Comparison of ENCODE assay signal across 8 cellular contexts in the genomic region with DNA sequence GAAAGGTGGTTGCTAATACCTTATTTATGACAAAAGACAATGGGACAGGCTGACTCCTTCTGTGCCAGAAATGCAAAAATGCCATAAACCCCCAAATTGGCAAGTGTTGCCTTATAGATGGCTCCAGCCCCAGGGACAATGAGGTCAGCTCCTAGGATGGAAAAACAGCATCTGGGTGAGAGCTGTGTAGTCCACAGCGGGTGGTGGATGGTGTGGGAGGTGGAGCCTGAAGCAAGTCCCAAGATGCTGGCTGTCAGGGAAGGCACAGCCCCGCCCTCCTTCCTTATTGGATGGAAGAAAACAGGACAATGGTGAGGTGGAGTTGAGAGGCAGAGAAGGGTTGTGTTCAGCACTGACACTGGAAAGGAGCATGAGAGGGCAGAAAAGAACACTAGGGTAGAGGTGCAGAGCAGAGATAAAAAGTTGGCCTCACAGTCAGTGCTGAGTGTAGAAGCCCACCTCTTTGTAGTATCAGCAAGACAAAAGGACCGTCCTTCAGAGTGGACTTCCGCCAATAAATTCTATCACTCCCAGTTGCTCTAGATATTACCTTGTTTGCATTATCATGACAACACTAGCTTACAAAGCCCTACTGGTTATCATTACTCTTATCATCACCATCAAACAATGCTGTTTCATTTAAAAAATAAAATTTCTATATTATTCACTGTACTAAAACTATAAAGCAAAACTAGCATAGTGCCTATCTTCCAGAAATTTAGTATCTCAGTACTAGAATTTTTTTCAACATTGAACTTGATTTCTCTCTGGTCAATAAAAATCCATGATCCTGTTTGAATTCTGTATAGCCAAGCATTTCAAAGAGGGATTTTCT. TPM values are rescaled to one million over a fixed set of nuclear protein-coding genes. Genes with fewer than 3 reads are reported as not detected.
DNase-seq lines count a peak whose midpoint lies in the region; ATAC-seq and TF ChIP-seq lines count a peak whose summit lies in the region.

No MANE protein-coding gene starts in this region.

- peak overlapping the region; percentile 87 for H3K27ac Mint-ChIP-seq in T-helper 2 cell treated with Interferon-gamma antibody and Interleukin-4, amounts not matched to agents 5 μg/mL and 100 μg/mL, for 36 hours
- peak overlapping the region; percentile 60 for H3K27ac Mint-ChIP-seq in WTC11

- POLR2A ChIA-PET in WTC11 (lab: Charles Lee) = interaction anchor here (1.0 kb wide), 1 partner anchor 59 kb away, joined by 3 read pairs; no protein-coding TSS in a partner anchor

- H3K9me3 Mint-ChIP-seq in T-helper 2 cell treated with Interferon-gamma antibody and Interleukin-4, amounts not matched to agents 5 μg/mL and 100 μg/mL, for 36 hours = no peaks in the 10 kb centered on the region
- H3K9me3 Mint-ChIP-seq in WTC11 = no peaks in the 10 kb centered on the region

- no peaks in the 10 kb centered on the region for H3K27me3 ChIP-seq in parathyroid adenoma (ENCODE audit: control insufficient read depth, insufficient read depth, low read length)

- H3K4me1 ChIP-seq in parathyroid adenoma = no peaks in the 10 kb centered on the region

- H3K36me3 ChIP-seq in parathyroid adenoma (ENCODE audit: control insufficient read depth, insufficient read depth, low read length) = no peaks in the 10 kb centered on the region

- peaks cover 35% of the 10 kb centered on the region for H3K4me1 Mint-ChIP-seq in T-helper 2 cell treated with Interferon-gamma antibody and Interleukin-4, amounts not matched to agents 5 μg/mL and 100 μg/mL, for 36 hours (ENCODE audit: low read depth)
- peaks cover 27% of the 10 kb centered on the region for H3K4me1 Mint-ChIP-seq in WTC11

- H3K27ac ChIP-seq in parathyroid adenoma = peak overlapping the region; percentile 79

- peak overlapping the region; percentile 41 for H3K4me3 Mint-ChIP-seq in T-helper 2 cell treated with Interferon-gamma antibody and Interleukin-4, amounts not matched to agents 5 μg/mL and 100 μg/mL, for 36 hours
- H3K4me3 Mint-ChIP-seq in WTC11 = no peak overlapping the region

- CTCF ChIA-PET in WTC11 (lab: Charles Lee) = interaction anchor here (0.6 to 1.0 kb wide), 2 partner anchors 62 to 123 kb away, joined by 3 to 9 read pairs; no protein-coding TSS in a partner anchor

- no peak for TF ChIP-seq CTCF in WTC11 (IDR thresholded peaks at IDR 0.05)
- no peak for TF ChIP-seq CTCF in foreskin fibroblast (IDR thresholded peaks at IDR 0.05; ENCODE audit: low read depth, low read length)
- TF ChIP-seq CTCF in parathyroid adenoma (IDR thresholded peaks at IDR 0.05) = no peak
- TF ChIP-seq CTCF in GM20000 (IDR thresholded peaks at IDR 0.05; ENCODE audit: extremely low read depth, missing control alignments) = no peak

- no peak for DNase-seq in T-helper 2 cell treated with Interferon-gamma antibody and Interleukin-4, amounts not matched to agents 5 μg/mL and 100 μg/mL, for 36 hours (ENCODE audit: low spot score)
- no peak for DNase-seq in T-helper 2 cell
- DNase-seq in NCI-H2081 (lab: John Stamatoyannopoulos, UW) = peak; percentile 86 to 90
- DNase-seq in WTC11 (ENCODE audit: low spot score) = peak; percentile 86
- peak; percentile 62 to 83 for DNase-seq in foreskin fibroblast
- DNase-seq in GM20000 (ENCODE audit: low spot score) = no peak

- no peaks in the 10 kb centered on the region for H3K27me3 Mint-ChIP-seq in T-helper 2 cell treated with Interferon-gamma antibody and Interleukin-4, amounts not matched to agents 5 μg/mL and 100 μg/mL, for 36 hours (ENCODE audit: low read depth)
- no peaks in the 10 kb centered on the region for H3K27me3 Mint-ChIP-seq in WTC11 (ENCODE audit: low read depth)

- peak; percentile 75 for ATAC-seq in WTC11
- no peak for ATAC-seq in HG03571 (IDR thresholded peaks at IDR 0.05; ENCODE audit: unreplicated experiment)

- peak overlapping the region in 1 of 2 donors; percentile 1 for H3K4me3 ChIP-seq in foreskin fibroblast (ENCODE audit: low read depth in 1 of 2, low read length in 2 of 2)
- peak overlapping the region; percentile 14 for H3K4me3 ChIP-seq in parathyroid adenoma (ENCODE audit: low read depth, low read length)

- peaks cover 4% of the 10 kb centered on the region for H3K36me3 Mint-ChIP-seq in T-helper 2 cell treated with Interferon-gamma antibody and Interleukin-4, amounts not matched to agents 5 μg/mL and 100 μg/mL, for 36 hours (ENCODE audit: low read depth)
- peaks cover 2% of the 10 kb centered on the region for H3K36me3 Mint-ChIP-seq in WTC11

- H3K4me2 ChIP-seq in parathyroid adenoma (ENCODE audit: low read length) = peak overlapping the region; percentile 34

- no peak overlapping the region for H2AFZ ChIP-seq in parathyroid adenoma

- no peaks in the 10 kb centered on the region for H3K9me3 ChIP-seq in parathyroid adenoma (ENCODE audit: control insufficient read depth, low read length)

- H3K9ac ChIP-seq in parathyroid adenoma = no peak overlapping the region

- H3K79me2 ChIP-seq in parathyroid adenoma = no peaks in the 10 kb centered on the region

TF ChIP-seq in WTC11, 78 proteins besides CTCF, POLR2A, EP300 and RAD21 (continues in another document):
- TF ChIP-seq, protein P1, sequence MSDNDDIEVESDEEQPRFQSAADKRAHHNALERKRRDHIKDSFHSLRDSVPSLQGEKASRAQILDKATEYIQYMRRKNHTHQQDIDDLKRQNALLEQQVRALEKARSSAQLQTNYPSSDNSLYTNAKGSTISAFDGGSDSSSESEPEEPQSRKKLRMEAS (CRISPR knock-in tag; IDR thresholded peaks at IDR 0.05) = no peak
- TF ChIP-seq NFYB (CRISPR knock-in tag; conservative IDR thresholded peaks at IDR 0.05; ENCODE audit: low read depth) = peak; percentile 56
- TF ChIP-seq, protein P2, sequence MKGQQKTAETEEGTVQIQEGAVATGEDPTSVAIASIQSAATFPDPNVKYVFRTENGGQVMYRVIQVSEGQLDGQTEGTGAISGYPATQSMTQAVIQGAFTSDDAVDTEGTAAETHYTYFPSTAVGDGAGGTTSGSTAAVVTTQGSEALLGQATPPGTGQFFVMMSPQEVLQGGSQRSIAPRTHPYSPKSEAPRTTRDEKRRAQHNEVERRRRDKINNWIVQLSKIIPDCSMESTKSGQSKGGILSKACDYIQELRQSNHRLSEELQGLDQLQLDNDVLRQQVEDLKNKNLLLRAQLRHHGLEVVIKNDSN (CRISPR knock-in tag; IDR thresholded peaks at IDR 0.05) = no peak
- TF ChIP-seq, protein P3, sequence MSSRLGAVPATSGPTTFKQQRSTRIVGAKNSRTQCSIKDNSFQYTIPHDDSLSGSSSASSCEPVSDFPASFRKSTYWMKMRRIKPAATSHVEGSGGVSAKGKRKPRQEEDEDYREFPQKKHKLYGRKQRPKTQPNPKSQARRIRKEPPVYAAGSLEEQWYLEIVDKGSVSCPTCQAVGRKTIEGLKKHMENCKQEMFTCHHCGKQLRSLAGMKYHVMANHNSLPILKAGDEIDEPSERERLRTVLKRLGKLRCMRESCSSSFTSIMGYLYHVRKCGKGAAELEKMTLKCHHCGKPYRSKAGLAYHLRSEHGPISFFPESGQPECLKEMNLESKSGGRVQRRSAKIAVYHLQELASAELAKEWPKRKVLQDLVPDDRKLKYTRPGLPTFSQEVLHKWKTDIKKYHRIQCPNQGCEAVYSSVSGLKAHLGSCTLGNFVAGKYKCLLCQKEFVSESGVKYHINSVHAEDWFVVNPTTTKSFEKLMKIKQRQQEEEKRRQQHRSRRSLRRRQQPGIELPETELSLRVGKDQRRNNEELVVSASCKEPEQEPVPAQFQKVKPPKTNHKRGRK (CRISPR knock-in tag; IDR thresholded peaks at IDR 0.05; ENCODE audit: borderline replicate concordance) = no peak
- TF ChIP-seq, protein P4, sequence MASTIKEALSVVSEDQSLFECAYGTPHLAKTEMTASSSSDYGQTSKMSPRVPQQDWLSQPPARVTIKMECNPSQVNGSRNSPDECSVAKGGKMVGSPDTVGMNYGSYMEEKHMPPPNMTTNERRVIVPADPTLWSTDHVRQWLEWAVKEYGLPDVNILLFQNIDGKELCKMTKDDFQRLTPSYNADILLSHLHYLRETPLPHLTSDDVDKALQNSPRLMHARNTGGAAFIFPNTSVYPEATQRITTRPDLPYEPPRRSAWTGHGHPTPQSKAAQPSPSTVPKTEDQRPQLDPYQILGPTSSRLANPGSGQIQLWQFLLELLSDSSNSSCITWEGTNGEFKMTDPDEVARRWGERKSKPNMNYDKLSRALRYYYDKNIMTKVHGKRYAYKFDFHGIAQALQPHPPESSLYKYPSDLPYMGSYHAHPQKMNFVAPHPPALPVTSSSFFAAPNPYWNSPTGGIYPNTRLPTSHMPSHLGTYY (CRISPR knock-in tag; IDR thresholded peaks at IDR 0.05) = no peak
- TF ChIP-seq ZBTB21 (CRISPR knock-in tag; IDR thresholded peaks at IDR 0.05; ENCODE audit: borderline replicate concordance) = no peak
- no peak for TF ChIP-seq PRRX2 (CRISPR knock-in tag; IDR thresholded peaks at IDR 0.05)
- no peak for TF ChIP-seq FOXP1 (CRISPR knock-in tag; IDR thresholded peaks at IDR 0.05; ENCODE audit: borderline replicate concordance)
- TF ChIP-seq, protein P5, sequence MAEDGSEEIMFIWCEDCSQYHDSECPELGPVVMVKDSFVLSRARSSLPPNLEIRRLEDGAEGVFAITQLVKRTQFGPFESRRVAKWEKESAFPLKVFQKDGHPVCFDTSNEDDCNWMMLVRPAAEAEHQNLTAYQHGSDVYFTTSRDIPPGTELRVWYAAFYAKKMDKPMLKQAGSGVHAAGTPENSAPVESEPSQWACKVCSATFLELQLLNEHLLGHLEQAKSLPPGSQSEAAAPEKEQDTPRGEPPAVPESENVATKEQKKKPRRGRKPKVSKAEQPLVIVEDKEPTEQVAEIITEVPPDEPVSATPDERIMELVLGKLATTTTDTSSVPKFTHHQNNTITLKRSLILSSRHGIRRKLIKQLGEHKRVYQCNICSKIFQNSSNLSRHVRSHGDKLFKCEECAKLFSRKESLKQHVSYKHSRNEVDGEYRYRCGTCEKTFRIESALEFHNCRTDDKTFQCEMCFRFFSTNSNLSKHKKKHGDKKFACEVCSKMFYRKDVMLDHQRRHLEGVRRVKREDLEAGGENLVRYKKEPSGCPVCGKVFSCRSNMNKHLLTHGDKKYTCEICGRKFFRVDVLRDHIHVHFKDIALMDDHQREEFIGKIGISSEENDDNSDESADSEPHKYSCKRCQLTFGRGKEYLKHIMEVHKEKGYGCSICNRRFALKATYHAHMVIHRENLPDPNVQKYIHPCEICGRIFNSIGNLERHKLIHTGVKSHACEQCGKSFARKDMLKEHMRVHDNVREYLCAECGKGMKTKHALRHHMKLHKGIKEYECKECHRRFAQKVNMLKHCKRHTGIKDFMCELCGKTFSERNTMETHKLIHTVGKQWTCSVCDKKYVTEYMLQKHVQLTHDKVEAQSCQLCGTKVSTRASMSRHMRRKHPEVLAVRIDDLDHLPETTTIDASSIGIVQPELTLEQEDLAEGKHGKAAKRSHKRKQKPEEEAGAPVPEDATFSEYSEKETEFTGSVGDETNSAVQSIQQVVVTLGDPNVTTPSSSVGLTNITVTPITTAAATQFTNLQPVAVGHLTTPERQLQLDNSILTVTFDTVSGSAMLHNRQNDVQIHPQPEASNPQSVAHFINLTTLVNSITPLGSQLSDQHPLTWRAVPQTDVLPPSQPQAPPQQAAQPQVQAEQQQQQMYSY (CRISPR knock-in tag; IDR thresholded peaks at IDR 0.05) = no peak
- no peak for TF ChIP-seq ZNF416 (CRISPR knock-in tag; IDR thresholded peaks at IDR 0.05)
- no peak for TF ChIP-seq NR2C2 (CRISPR knock-in tag; IDR thresholded peaks at IDR 0.05)

RNA-seq across cellular contexts. Expression of a gene that starts 3.7 kb away (rescaled TPM):
- total RNA-seq in WTC11 (2021) = 13.5 to 17.2 TPM (median 14.6 TPM) in 3 replicates

RNA-seq across cellular contexts. Expression of a gene that starts 59.6 kb away (rescaled TPM):
- 894 to 987 TPM (median 963 TPM) in 3 replicates for total RNA-seq in WTC11 (2021)

Comparison
In these comparisons a context has a peak if more than half of its experiments do, and no peak if none do; other contexts are left out.
1. DNase-seq: peak in NCI-H2081 (2 of 2), WTC11 (single experiment) and foreskin fibroblast (2 of 2); none in T-helper 2 cell treated with Interferon-gamma antibody and Interleukin-4, amounts not matched to agents 5 μg/mL and 100 μg/mL, for 36 hours (single experiment), T-helper 2 cell (0 of 5) and GM20000 (single experiment).